ENCODE assay signal across 12 cellular contexts in the genomic region with DNA sequence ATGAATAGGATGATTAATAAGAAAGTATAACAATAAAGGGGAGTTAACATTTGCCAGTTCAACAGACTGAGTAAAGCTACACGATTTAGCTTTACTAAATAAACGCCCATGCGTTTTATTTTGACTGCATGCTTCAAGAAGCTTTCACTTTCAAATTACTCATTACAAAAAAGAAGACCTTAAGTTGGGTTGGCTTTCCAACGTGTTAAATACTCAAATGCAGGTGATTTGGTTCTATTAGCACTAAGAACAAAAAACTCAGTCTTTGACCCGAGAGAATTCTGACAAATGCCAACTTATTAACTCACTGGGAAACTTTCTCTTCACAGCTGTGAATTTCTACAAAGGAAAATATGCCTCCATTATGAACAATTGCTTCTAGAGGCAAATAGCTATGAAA. TPM values are rescaled to one million over a fixed set of nuclear protein-coding genes. Genes with fewer than 3 reads are reported as not detected.
DNase-seq lines count a peak whose midpoint lies in the region; ATAC-seq and TF ChIP-seq lines count a peak whose summit lies in the region.
"Had no signal": no experiment of that assay in that cellular context is flagged by ENCODE, and none has a peak within 500 bp of the region (broad histone marks: within the 10 kb centered on the region; RNA-seq: fewer than 3 reads in every experiment).

No MANE protein-coding gene starts in this region.

- H3K36me3 Mint-ChIP-seq in naive thymus-derived CD4-positive, alpha-beta T cell = peaks cover 4 to 35% (median 27%) of the 10 kb centered on the region in 5 donors
- H3K36me3 Mint-ChIP-seq in CD14-positive monocyte = peaks cover 48 to 72% of the 10 kb centered on the region in 2 donors

- no peaks in the 10 kb centered on the region for H3K9me3 Mint-ChIP-seq in naive thymus-derived CD4-positive, alpha-beta T cell
- no peaks in the 10 kb centered on the region for H3K9me3 Mint-ChIP-seq in CD14-positive monocyte

- no peak for TF ChIP-seq CTCF in CD14-positive monocyte (IDR thresholded peaks at IDR 0.05)

- H3K36me3 ChIP-seq in naive thymus-derived CD4-positive, alpha-beta T cell (ENCODE audit: control insufficient read depth in 2 of 3, insufficient read depth in 3 of 3, low read length in 3 of 3) = peaks cover 0 to 13% (median 7%) of the 10 kb centered on the region in 3 experiments

- peaks cover 12 to 49% (median 39%) of the 10 kb centered on the region in 7 donors for H3K4me1 Mint-ChIP-seq in naive thymus-derived CD4-positive, alpha-beta T cell
- H3K4me1 Mint-ChIP-seq in CD14-positive monocyte = peaks cover 3% of the 10 kb centered on the region

- H3K27me3 ChIP-seq in naive thymus-derived CD4-positive, alpha-beta T cell (ENCODE audit: control insufficient read depth in 2 of 2, insufficient read depth in 2 of 2, low read length in 2 of 2) = no peaks in the 10 kb centered on the region
- H3K27me3 ChIP-seq: esophagus muscularis mucosa, neutrophil, stomach had no signal

- no peak for DNase-seq in naive thymus-derived CD4-positive, alpha-beta T cell
- DNase-seq in NCI-H2029 (lab: John Stamatoyannopoulos, UW) = no peak
- DNase-seq in NCI-H1930 (lab: John Stamatoyannopoulos, UW) = no peak
- DNase-seq in CD14-positive monocyte (ENCODE audit: low spot score) = no peak
- no peak for DNase-seq in D341Med (ENCODE audit: low spot score)
- DNase-seq: NCI-H2227 treated with DMSO at 0.1 percent for 48 hours, stomach had no signal

- peak overlapping the region in 7 of 9 donors; percentile 33 to 82 (median 47) for H3K27ac Mint-ChIP-seq in naive thymus-derived CD4-positive, alpha-beta T cell
- peak overlapping the region in 1 of 7 donors; percentile 42 for H3K27ac Mint-ChIP-seq in CD14-positive monocyte

- peaks cover 0 to 11% of the 10 kb centered on the region in 2 donors for H3K4me1 ChIP-seq in naive thymus-derived CD4-positive, alpha-beta T cell (ENCODE audit: control insufficient read depth in 2 of 2, insufficient read depth in 2 of 2, low read length in 2 of 2)

- H3K9me3 ChIP-seq in naive thymus-derived CD4-positive, alpha-beta T cell (ENCODE audit: control insufficient read depth in 2 of 3, low read length in 3 of 3) = no peaks in the 10 kb centered on the region
- H3K9me3 ChIP-seq: esophagus muscularis mucosa, neutrophil, stomach had no signal

- ATAC-seq in GM18519 (IDR thresholded peaks at IDR 0.05; ENCODE audit: low FRiP score, unreplicated experiment) = peak; percentile 89
- peak; percentile 79 for ATAC-seq in GM21576 (IDR thresholded peaks at IDR 0.05; ENCODE audit: unreplicated experiment)
- ATAC-seq in HG03469 (IDR thresholded peaks at IDR 0.05; ENCODE audit: unreplicated experiment) = peak; percentile 84
- ATAC-seq in naive thymus-derived CD4-positive, alpha-beta T cell = no peak

- no peaks in the 10 kb centered on the region for H3K27me3 Mint-ChIP-seq in naive thymus-derived CD4-positive, alpha-beta T cell
- no peaks in the 10 kb centered on the region for H3K27me3 Mint-ChIP-seq in CD14-positive monocyte (ENCODE audit: low read depth in 3 of 3)

- POLR2A ChIA-PET in naive thymus-derived CD4-positive, alpha-beta T cell (lab: Charles Lee) = no interaction called here

- CTCF ChIA-PET in naive thymus-derived CD4-positive, alpha-beta T cell (lab: Charles Lee) = interaction anchor here (1.1 to 1.4 kb wide), 2 partner anchors 12 to 13 kb away, joined by 3 to 5 read pairs; no protein-coding TSS in a partner anchor

- H3K4me3 Mint-ChIP-seq in naive thymus-derived CD4-positive, alpha-beta T cell = peak overlapping the region in 7 of 10 donors; percentile 13 to 62 (median 48)
- no peak overlapping the region for H3K4me3 Mint-ChIP-seq in CD14-positive monocyte

- intact Hi-C loops in naive thymus-derived CD4-positive, alpha-beta T cell (cut with micrococcal nuclease) = no loop called here
- intact Hi-C loops in CD14-positive monocyte (cut with micrococcal nuclease) = no loop called here

- no peak overlapping the region for H3K4me3 ChIP-seq in naive thymus-derived CD4-positive, alpha-beta T cell (ENCODE audit: low read length)
- H3K4me3 ChIP-seq: esophagus muscularis mucosa had no signal

- H3K27ac ChIP-seq in naive thymus-derived CD4-positive, alpha-beta T cell (ENCODE audit: low read depth, low read length) = peak overlapping the region; percentile 46
- H3K27ac ChIP-seq: neutrophil had no signal

RNA-seq across cellular contexts. Expression of a gene that starts 24.8 kb away (rescaled TPM):
- 10 to 100 TPM; 17.6 to 38.1 (median 20.8) TPM for total RNA-seq in naive thymus-derived CD4-positive, alpha-beta T cell
- polyA plus RNA-seq in naive thymus-derived CD4-positive, alpha-beta T cell = 10 to 100 TPM in 1 of 2 donors, 1 to 10 TPM in 1; 8.1 to 14.9 TPM
- polyA plus RNA-seq in CD14-positive monocyte = 10 to 100 TPM; 14.7 to 22.5 TPM

RNA-seq across cellular contexts. Expression of a gene that starts 51.9 kb away (rescaled TPM):
- total RNA-seq in naive thymus-derived CD4-positive, alpha-beta T cell = 10 to 100 TPM; 18.1 to 46.5 (median 34.3) TPM
- 10 to 100 TPM; 65.0 to 77.0 TPM for polyA plus RNA-seq in naive thymus-derived CD4-positive, alpha-beta T cell
- 100 to 1,000 TPM; 102 to 104 TPM for polyA plus RNA-seq in CD14-positive monocyte

Comparison
In these comparisons a context has a peak if more than half of its experiments do, and no peak if none do; other contexts are left out.
1. H3K4me3 Mint-ChIP-seq: peak in naive thymus-derived CD4-positive, alpha-beta T cell (7 of 10); none in CD14-positive monocyte (0 of 2).